In genomic region chr19:17292301-17293074, GRCh38 we compare ENCODE assay signal across 8 cellular contexts. TPM values are rescaled to one million over a fixed set of nuclear protein-coding genes. Genes with fewer than 3 reads are reported as not detected.
DNase-seq lines count a peak whose midpoint lies in the region; ATAC-seq and TF ChIP-seq lines count a peak whose summit lies in the region.

No MANE protein-coding gene starts in this region.

- CTCF ChIA-PET in SK-N-SH (lab: Yijun Ruan, JAX) = interaction anchor here (0.7 to 6.0 kb wide), 10 partner anchors 10 to 100 kb away, joined by 3 to 35 read pairs (median 8); partner anchors contain the start of genes ABHD8, ANKLE1, DDA1 and MRPL34
- CTCF ChIA-PET in activated naive CD4-positive, alpha-beta T cell treated with anti-CD3 and anti-CD28 coated beads, Interleukin-2, amount 10 ng/mL, durations not matched to agents 7 days and 5 days (lab: Charles Lee) = interaction anchor here (0.6 to 4.3 kb wide), 15 partner anchors 9 to 257 kb away, joined by 3 to 52 read pairs (median 3); partner anchors contain the start of genes ABHD8, ANKLE1, BABAM1 and DDA1

- peak overlapping the region; percentile 87 for H3K27ac Mint-ChIP-seq in activated naive CD4-positive, alpha-beta T cell treated with anti-CD3 and anti-CD28 coated beads, Interleukin-2, amount 10 ng/mL, durations not matched to agents 7 days and 5 days

- H3K27me3 ChIP-seq in BE2C (no peaks in the 10 kb centered on the region), SK-N-SH (ENCODE audit: insufficient read depth) (no peaks in the 10 kb centered on the region)

- H3K4me3 Mint-ChIP-seq in activated naive CD4-positive, alpha-beta T cell treated with anti-CD3 and anti-CD28 coated beads, Interleukin-2, amount 10 ng/mL, durations not matched to agents 7 days and 5 days = peak overlapping the region; percentile 87

- DNase-seq in BE2C (peak; percentile 88), SK-N-SH (peak; percentile 93), head of caudate nucleus (peak in 38 of 42 donors; percentile 15 to 81 (median 54)), pons (ENCODE audit: low spot score) (peak; percentile 76), ureter (ENCODE audit: low spot score) (peak; percentile 80)
- DNase-seq in activated naive CD4-positive, alpha-beta T cell treated with anti-CD3 and anti-CD28 coated beads, Interleukin-2, amount 10 ng/mL, durations not matched to agents 7 days and 5 days = peak; percentile 85

- H3K4me3 ChIP-seq in BE2C (ENCODE audit: low read depth, low read length) = peak overlapping the region; percentile 63
- peak overlapping the region; percentile 46 to 63 for H3K4me3 ChIP-seq in SK-N-SH (ENCODE audit: low read depth in 2 of 2, low read length in 1 of 2)

- TF ChIP-seq RAD21 in SK-N-SH (IDR thresholded peaks at IDR 0.05; ENCODE audit: low read length) = peak; percentile 80

- TF ChIP-seq CTCF in BE2C (IDR thresholded peaks at IDR 0.05; ENCODE audit: low read depth, low read length) (peak; percentile 87), SK-N-SH (IDR thresholded peaks at IDR 0.05) (peak; percentile 67)

- peak overlapping the region; percentile 61; the same call in 1 of the 2 replicates for H3K9ac ChIP-seq in SK-N-SH

- H3K27me3 Mint-ChIP-seq in activated naive CD4-positive, alpha-beta T cell treated with anti-CD3 and anti-CD28 coated beads, Interleukin-2, amount 10 ng/mL, durations not matched to agents 7 days and 5 days = peaks cover 17% of the 10 kb centered on the region

- peaks cover 23% of the 10 kb centered on the region for H3F3A ChIP-seq in SK-N-SH (replicated peaks; ENCODE audit: insufficient read depth)

- H3K9me3 ChIP-seq in BE2C (no peaks in the 10 kb centered on the region), SK-N-SH (no peaks in the 10 kb centered on the region)

- H3K4me1 Mint-ChIP-seq in activated naive CD4-positive, alpha-beta T cell treated with anti-CD3 and anti-CD28 coated beads, Interleukin-2, amount 10 ng/mL, durations not matched to agents 7 days and 5 days = peaks cover 12% of the 10 kb centered on the region

- no peak for TF ChIP-seq EP300 in SK-N-SH (IDR thresholded peaks at IDR 0.05; ENCODE audit: borderline replicate concordance in 1 of 2, low read depth in 1 of 2, low read length in 1 of 2)

- H3K4me1 ChIP-seq in BE2C (peaks cover 7% of the 10 kb centered on the region), SK-N-SH (ENCODE audit: control insufficient read depth in 1 of 2, insufficient read depth in 2 of 2, low read depth in 1 of 2, low read length in 1 of 2) (peaks cover 0 to 8% of the 10 kb centered on the region in 2 experiments; a peak in 1 of 4 replicates)

- H3K36me3 Mint-ChIP-seq in activated naive CD4-positive, alpha-beta T cell treated with anti-CD3 and anti-CD28 coated beads, Interleukin-2, amount 10 ng/mL, durations not matched to agents 7 days and 5 days = peaks cover 6% of the 10 kb centered on the region

- H3K79me2 ChIP-seq in SK-N-SH (ENCODE audit: insufficient read depth) = peaks cover 6% of the 10 kb centered on the region; the same call in 1 of the 2 replicates

- peak overlapping the region; percentile 69; the same call in 1 of the 2 replicates for H3K4me2 ChIP-seq in SK-N-SH

- peak overlapping the region; percentile 38 to 82; a peak in 3 of 4 replicates for H3K27ac ChIP-seq in SK-N-SH (ENCODE audit: low read depth in 2 of 2, low read length in 1 of 2)

- peaks cover 3% of the 10 kb centered on the region; the same call in 1 of the 2 replicates for H3K36me3 ChIP-seq in BE2C
- H3K36me3 ChIP-seq in SK-N-SH (replicated peaks in 1 of 2; ENCODE audit: control insufficient read depth in 1 of 2, insufficient read depth in 2 of 2, low read length in 1 of 2) = no peaks in the 10 kb centered on the region

- H3K9me2 ChIP-seq in SK-N-SH = no peaks in the 10 kb centered on the region

- intact Hi-C loops in head of caudate nucleus (cut with DNase I) = no loop called here

- H3K9me3 Mint-ChIP-seq in activated naive CD4-positive, alpha-beta T cell treated with anti-CD3 and anti-CD28 coated beads, Interleukin-2, amount 10 ng/mL, durations not matched to agents 7 days and 5 days = no peaks in the 10 kb centered on the region

- WGBS in SK-N-SH (ENCODE audit: low lambda C conversion rate) = 52% methylated on average over 10 of the region's 46 CpGs

- peak; percentile 83 for ATAC-seq in GM19035 (IDR thresholded peaks at IDR 0.05; ENCODE audit: unreplicated experiment)
- peak; percentile 55 for ATAC-seq in HG03439 (IDR thresholded peaks at IDR 0.05; ENCODE audit: unreplicated experiment)

- H4K20me1 ChIP-seq in SK-N-SH (ENCODE audit: insufficient read depth) = no peaks in the 10 kb centered on the region

- POLR2A ChIA-PET in SK-N-SH (lab: Yijun Ruan, JAX) = interaction anchor here (0.8 to 1.4 kb wide), 4 partner anchors 10 to 77 kb away, joined by 3 to 7 read pairs (median 4); partner anchors contain the start of genes ABHD8, MRPL34 and USE1

- peak overlapping the region; percentile 78; the same call in 1 of the 2 replicates for H2AFZ ChIP-seq in SK-N-SH (ENCODE audit: low read depth)

TF ChIP-seq in SK-N-SH, 30 proteins besides CTCF, POLR2A, EP300 and RAD21:
- peak; percentile 34 for TF ChIP-seq POLR2AphosphoS5 (IDR thresholded peaks at IDR 0.05; ENCODE audit: low read depth, low read length)
- TF ChIP-seq NRF1 (IDR thresholded peaks at IDR 0.05; ENCODE audit: low read depth, low read length) = peak; percentile 51; the same call in 1 of the 2 replicates
- TF ChIP-seq YY1 (IDR thresholded peaks at IDR 0.05; ENCODE audit: low read depth) = 0 out of 2 replicates have a peak, but pooled peaks have one; percentile 27
- TF ChIP-seq GATA2 (CRISPR knock-in tag; IDR thresholded peaks at IDR 0.05) = no peak
- TF ChIP-seq GABPA (IDR thresholded peaks at IDR 0.05; ENCODE audit: low read depth) = no peak
- TF ChIP-seq SMC3 (IDR thresholded peaks at IDR 0.05; ENCODE audit: low read depth, low read length) = peak; percentile 52
- peak; percentile 60; the same call in 1 of the 2 replicates for TF ChIP-seq MAX (IDR thresholded peaks at IDR 0.05; ENCODE audit: low read depth)
- peak; percentile 22; the same call in 1 of the 2 replicates for TF ChIP-seq RCOR1 (IDR thresholded peaks at IDR 0.05; ENCODE audit: low read length)
TF ChIP-seq in SK-N-SH: peak in this region for 6.

RNA-seq across cellular contexts. Expression of gene ABHD8, which starts 10.7 kb away (rescaled TPM):
- 8.6 TPM for polyA plus RNA-seq in BE2C (2012; ENCODE audit: insufficient read depth, insufficient read length, low read depth)
- polyA plus RNA-seq in SK-N-SH (2012; rRNA removed) = 10.6 and 11.1 TPM in 2 replicates
- 4.6 and 9.1 TPM in 2 replicates for polyA plus RNA-seq in SK-N-SH (2012; cell fraction: cytosol; rRNA removed)
- polyA plus RNA-seq in SK-N-SH (2012; cell fraction: nucleus; rRNA removed) = 6.7 and 21.3 TPM in 2 replicates
- total RNA-seq in ureter = 6.3 TPM

RNA-seq across cellular contexts. Expression of gene ANKLE1, which starts 10.8 kb away (rescaled TPM):
- polyA plus RNA-seq in BE2C (2012; ENCODE audit: insufficient read depth, insufficient read length, low read depth) = 0.32 TPM
- polyA plus RNA-seq in SK-N-SH (2012; rRNA removed) = 2.2 and 2.6 TPM in 2 replicates
- 0.88 and 1.9 TPM in 2 replicates for polyA plus RNA-seq in SK-N-SH (2012; cell fraction: cytosol; rRNA removed)
- 9.7 and 16.9 TPM in 2 replicates for polyA plus RNA-seq in SK-N-SH (2012; cell fraction: nucleus; rRNA removed)
- 0.23 TPM for total RNA-seq in ureter

RNA-seq across cellular contexts. Expression of gene MRPL34, which starts 13.2 kb away (rescaled TPM):
- 333 TPM for polyA plus RNA-seq in BE2C (2012; ENCODE audit: insufficient read depth, insufficient read length, low read depth)
- polyA plus RNA-seq in SK-N-SH (2012; rRNA removed) = 61.4 and 72.9 TPM in 2 replicates
- polyA plus RNA-seq in SK-N-SH (2012; cell fraction: cytosol; rRNA removed) = 70.2 and 72.1 TPM in 2 replicates
- 40.9 and 93.7 TPM in 2 replicates for polyA plus RNA-seq in SK-N-SH (2012; cell fraction: nucleus; rRNA removed)
- total RNA-seq in ureter = 48.5 TPM

RNA-seq across cellular contexts. Expression of gene DDA1, which starts 16.9 kb away (rescaled TPM):
- 131 TPM for polyA plus RNA-seq in BE2C (2012; ENCODE audit: insufficient read depth, insufficient read length, low read depth)
- polyA plus RNA-seq in SK-N-SH (2012; rRNA removed) = 112 and 135 TPM in 2 replicates
- polyA plus RNA-seq in SK-N-SH (2012; cell fraction: cytosol; rRNA removed) = 110 and 115 TPM in 2 replicates
- polyA plus RNA-seq in SK-N-SH (2012; cell fraction: nucleus; rRNA removed) = 90.9 and 103 TPM in 2 replicates
- 32.0 TPM for total RNA-seq in ureter

RNA-seq across cellular contexts. Expression of gene BABAM1, which starts 25.2 kb away (rescaled TPM):
- 212 TPM for polyA plus RNA-seq in BE2C (2012; ENCODE audit: insufficient read depth, insufficient read length, low read depth)
- polyA plus RNA-seq in SK-N-SH (2012; rRNA removed) = 192 TPM in 2 replicates
- 112 and 137 TPM in 2 replicates for polyA plus RNA-seq in SK-N-SH (2012; cell fraction: cytosol; rRNA removed)
- polyA plus RNA-seq in SK-N-SH (2012; cell fraction: nucleus; rRNA removed) = 286 and 348 TPM in 2 replicates
- 67.7 TPM for total RNA-seq in ureter

Comparison
In these comparisons a context has a peak if more than half of its experiments do, and no peak if none do; other contexts are left out.
1. Peak in every context shown above with its lines: DNase-seq, ATAC-seq, H3K4me3 ChIP-seq and H3K27ac ChIP-seq.